ENCODE assay signal across 9 cellular contexts in the genomic region with DNA sequence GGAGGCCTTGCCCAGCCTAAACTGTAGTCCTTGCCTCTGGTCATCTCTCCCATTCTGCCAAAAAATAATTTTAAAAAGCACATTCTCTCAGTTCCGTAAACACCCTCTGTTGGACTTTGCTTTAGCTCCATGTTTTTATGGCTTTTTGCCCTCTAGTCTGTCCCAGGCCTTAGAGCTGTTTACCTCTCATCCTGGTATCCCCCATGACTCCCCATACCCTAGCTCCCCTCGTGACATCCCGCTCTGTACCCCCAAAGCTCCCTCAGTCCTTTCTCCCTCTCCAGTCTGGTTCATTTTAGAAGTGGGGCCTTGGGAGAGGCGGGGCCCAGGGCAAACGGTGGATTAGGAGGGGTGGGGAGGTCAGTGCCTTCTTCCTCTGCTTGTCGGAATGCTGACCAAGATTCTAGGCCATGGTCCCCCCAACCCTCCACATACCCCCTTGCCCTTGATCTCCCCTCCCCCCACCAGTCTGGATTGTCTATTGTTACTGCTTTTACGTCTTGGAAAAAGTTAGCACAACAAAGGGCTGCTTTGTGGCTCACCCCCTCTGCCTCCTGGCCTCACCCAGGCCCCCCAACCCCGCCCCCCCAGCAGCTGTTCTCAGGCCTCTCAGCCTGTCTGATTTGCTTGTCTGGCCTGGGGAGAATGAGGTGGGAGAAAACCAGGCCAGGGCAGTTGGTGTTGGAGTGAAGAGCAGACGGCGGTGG. TPM values are rescaled to one million over a fixed set of nuclear protein-coding genes. Genes with fewer than 3 reads are reported as not detected.
DNase-seq lines count a peak whose midpoint lies in the region; ATAC-seq and TF ChIP-seq lines count a peak whose summit lies in the region.
"Had no signal": no experiment of that assay in that cellular context is flagged by ENCODE, and none has a peak within 500 bp of the region (broad histone marks: within the 10 kb centered on the region; RNA-seq: fewer than 3 reads in every experiment).

No MANE protein-coding gene starts in this region.

- H3K27me3 ChIP-seq in iPS-18a (ENCODE audit: control insufficient read depth, insufficient read depth, low read length) (peaks cover 82% of the 10 kb centered on the region), gastrocnemius medialis (no peaks in the 10 kb centered on the region)

- peaks cover 7% of the 10 kb centered on the region for H3K36me3 Mint-ChIP-seq in activated naive CD8-positive, alpha-beta T cell treated with anti-CD3 and anti-CD28 coated beads, Interleukin-2, amount 50 U/mL, for 24 hours (ENCODE audit: low read depth)

- H3K9ac ChIP-seq in ES-I3 (ENCODE audit: low read depth, low read length) (peak overlapping the region; percentile 58; the same call in 1 of the 2 replicates), iPS-18a (ENCODE audit: low read length) (no peak overlapping the region)

- peaks cover 64% of the 10 kb centered on the region for H3K4me1 Mint-ChIP-seq in activated naive CD8-positive, alpha-beta T cell treated with anti-CD3 and anti-CD28 coated beads, Interleukin-2, amount 50 U/mL, for 24 hours

- H3K4me1 ChIP-seq in ES-I3 (ENCODE audit: insufficient read depth, low read length) = peaks cover 52% of the 10 kb centered on the region
- peaks cover 49% of the 10 kb centered on the region for H3K4me1 ChIP-seq in iPS-18a (ENCODE audit: control insufficient read depth, low read depth, low read length)
- H3K4me1 ChIP-seq in gastrocnemius medialis = peaks cover 84 to 91% of the 10 kb centered on the region in 2 donors

- H3K4me3 Mint-ChIP-seq in activated naive CD8-positive, alpha-beta T cell treated with anti-CD3 and anti-CD28 coated beads, Interleukin-2, amount 50 U/mL, for 24 hours = peak overlapping the region; percentile 24

- no peaks in the 10 kb centered on the region for H3K9me3 Mint-ChIP-seq in activated naive CD8-positive, alpha-beta T cell treated with anti-CD3 and anti-CD28 coated beads, Interleukin-2, amount 50 U/mL, for 24 hours

- in situ Hi-C loops in gastrocnemius medialis (cut with MboI; ENCODE audit: low sequenced_read_pairs in 4 of 4) = no loop called here

- H3K36me3 ChIP-seq in ES-I3 (ENCODE audit: insufficient read depth, low read length) (no peaks in the 10 kb centered on the region), iPS-18a (ENCODE audit: control insufficient read depth, low read depth, low read length) (no peaks in the 10 kb centered on the region), gastrocnemius medialis (no peaks in the 10 kb centered on the region)

- H3K9me3 ChIP-seq in ES-I3 (ENCODE audit: control insufficient read depth, insufficient read depth, low read length) (no peaks in the 10 kb centered on the region), iPS-18a (ENCODE audit: control insufficient read depth, low read depth, low read length) (no peaks in the 10 kb centered on the region), gastrocnemius medialis (no peaks in the 10 kb centered on the region)

- no peak for ATAC-seq in activated naive CD8-positive, alpha-beta T cell treated with anti-CD3 and anti-CD28 coated beads, Interleukin-2, amount 50 U/mL, for 24 hours
- ATAC-seq in gastrocnemius medialis (no peak), HG02798 (IDR thresholded peaks at IDR 0.05; ENCODE audit: poor library complexity, unreplicated experiment) (no peak)

- H3K27ac Mint-ChIP-seq in activated naive CD8-positive, alpha-beta T cell treated with anti-CD3 and anti-CD28 coated beads, Interleukin-2, amount 50 U/mL, for 24 hours = peak overlapping the region; percentile 35

- DNase-seq in activated naive CD8-positive, alpha-beta T cell treated with anti-CD3 and anti-CD28 coated beads, Interleukin-2, amount 50 U/mL, for 24 hours = no peak
- DNase-seq in gastrocnemius medialis (no peak), NCI-H187 treated with DMSO at 0.1 percent for 48 hours (lab: John Stamatoyannopoulos, UW) (no peak), GM03348 (ENCODE audit: low spot score) (no peak)
- no peak for DNase-seq in stimulated activated CD8-positive, alpha-beta memory T cell treated with anti-CD3 and anti-CD28 coated beads, Interleukin-4, amount 100 ng/mL, for 48 hours

- H3K4me3 ChIP-seq in iPS-18a (ENCODE audit: low read length) (peak overlapping the region; percentile 53), gastrocnemius medialis (peak overlapping the region; percentile 70 to 81 (median 76))

- intact Hi-C loops in gastrocnemius medialis (cut with DNase I; ENCODE audit: low total_unique reads) = loop anchor here (10.0 kb wide), 1 partner anchor 1151 kb away; a partner anchor contains a TSS

- no peak for TF ChIP-seq CTCF in gastrocnemius medialis (IDR thresholded peaks at IDR 0.05 in 4 of 5, conservative IDR thresholded peaks at IDR 0.05 in 1 of 5)

- H3K27ac ChIP-seq in iPS-18a (ENCODE audit: low read length) = no peak overlapping the region
- peak overlapping the region; percentile 95 to 100 (median 98) for H3K27ac ChIP-seq in gastrocnemius medialis

- no peaks in the 10 kb centered on the region for H3K27me3 Mint-ChIP-seq in activated naive CD8-positive, alpha-beta T cell treated with anti-CD3 and anti-CD28 coated beads, Interleukin-2, amount 50 U/mL, for 24 hours

- no peak for TF ChIP-seq POLR2A in gastrocnemius medialis (IDR thresholded peaks at IDR 0.05)

RNA-seq across cellular contexts. Expression of a gene that starts 18.3 kb away (rescaled TPM):
- 1 to 10 TPM in 1 of 4 donors, under 1 TPM in 1, not detected in 2; 0.98 to 1.2 TPM for total RNA-seq in gastrocnemius medialis
- total RNA-seq: T-helper 2 cell treated with Interferon-gamma antibody and Interleukin-4, amounts not matched to agents 100 ng/mL and 5 ng/mL, for 36 hours had no signal

RNA-seq across cellular contexts. Expression of a gene that starts 37.2 kb away (rescaled TPM):
- 10 to 100 TPM; 20.3 to 67.0 (median 48.4) TPM for total RNA-seq in gastrocnemius medialis

RNA-seq across cellular contexts. Expression of a gene that starts 58.5 kb away (rescaled TPM):
- total RNA-seq in gastrocnemius medialis = under 1 TPM in 3 of 4 donors, not detected in 1; 0.27 to 0.75 (median 0.66) TPM
